Comparison of ENCODE assay signal across 21 cellular contexts in genomic region chr1:6498576-6499111, GRCh38. TPM values are rescaled to one million over a fixed set of nuclear protein-coding genes. Genes with fewer than 3 reads are reported as not detected.
DNase-seq lines count a peak whose midpoint lies in the region; ATAC-seq and TF ChIP-seq lines count a peak whose summit lies in the region.
"Had no signal": no experiment of that assay in that cellular context is flagged by ENCODE, and none has a peak within 500 bp of the region (broad histone marks: within the 10 kb centered on the region; RNA-seq: fewer than 3 reads in every experiment).

No MANE protein-coding gene starts in this region.

- no peaks in the 10 kb centered on the region for H3K36me3 ChIP-seq in BLaER1 treated with 17β-estradiol and CSF1 and Interleukin-3, amounts not matched to agents 10 nM and 100 nM
- no peaks in the 10 kb centered on the region for H3K36me3 ChIP-seq in NT2/D1 (ENCODE audit: insufficient read depth, insufficient read length, low read length)
- H3K36me3 ChIP-seq: left lung, thyroid gland had no signal

- H3K4me2 ChIP-seq in BLaER1 treated with 17β-estradiol and CSF1 and Interleukin-3, amounts not matched to agents 10 nM and 100 nM, result peak overlapping the region; percentile 50 to 98 (median 96)

- H3K9me3 Mint-ChIP-seq in osteocyte (ENCODE audit: unreplicated experiment), result no peaks in the 10 kb centered on the region
- H3K9me3 Mint-ChIP-seq: activated B cell treated with CpG ODN at 0.5 μM for 24 hours; H9; T-helper 1 cell treated with Interleukin-12 subunit alpha and Interleukin-12 subunit beta and Interleukin-4 antibody, amounts not matched to agents 30 μg/mL and 1 μg/mL, for 36 hours had no signal

- no peak overlapping the region for H3K4me3 ChIP-seq in BLaER1 treated with 17β-estradiol and CSF1 and Interleukin-3, amounts not matched to agents 10 nM and 100 nM
- H3K4me3 ChIP-seq in NT2/D1 (ENCODE audit: insufficient read length, low read depth) (no peak overlapping the region), fibroblast of villous mesenchyme (ENCODE audit: low read depth, low read length) (no peak overlapping the region)

- peak overlapping the region in 1 of 11 experiments; percentile 22; a peak in 2 of 22 replicates for H3K27ac ChIP-seq in BLaER1 treated with 17β-estradiol and CSF1 and Interleukin-3, amounts not matched to agents 10 nM and 100 nM
- H3K27ac ChIP-seq: left lung, psoas muscle, thyroid gland had no signal

- no peak for TF ChIP-seq CTCF in fibroblast of villous mesenchyme (IDR thresholded peaks at IDR 0.05; ENCODE audit: insufficient read depth, low read depth, low read length)
- no peak for TF ChIP-seq CTCF in osteocyte (IDR thresholded peaks at IDR 0.05)

- no peaks in the 10 kb centered on the region for H3K27me3 Mint-ChIP-seq in osteocyte (ENCODE audit: unreplicated experiment)

- no peak for DNase-seq in NT2/D1 (ENCODE audit: low read depth, low spot score)
- peak; percentile 39 for DNase-seq in fibroblast of villous mesenchyme (ENCODE audit: low read depth)
- no peak for DNase-seq in osteocyte (ENCODE audit: extremely low spot score, unreplicated experiment)
- no peak for DNase-seq in stimulated activated CD4-positive, alpha-beta T cell treated with anti-CD3 and anti-CD28 coated beads, Interleukin-2, amount 100 ng/mL, for 48 hours
- no peak for DNase-seq in T-helper 1 cell
- DNase-seq: activated B cell treated with CpG ODN at 0.5 μM for 24 hours; activated CD8-positive, alpha-beta T cell treated with anti-CD3 and anti-CD28 coated beads, Interleukin-2, amount 10 ng/mL, durations not matched to agents 7 days and 5 days; activated T-cell treated with anti-CD3 and anti-CD28 coated beads, Interleukin-2, amount 50 U/mL, for 48 hours; EL; H9; MV-4-11; NCI-H2081 treated with DMSO at 0.1 percent for 48 hours; psoas muscle; thyroid gland had no signal

- H3K9ac ChIP-seq in BLaER1 treated with 17β-estradiol and CSF1 and Interleukin-3, amounts not matched to agents 10 nM and 100 nM, result peak overlapping the region in 4 of 11 experiments; percentile 12 to 52 (median 37); a peak in 3 of 22 replicates
- peak overlapping the region; percentile 64 for H3K9ac ChIP-seq in NT2/D1 (ENCODE audit: insufficient read length, low read depth)

- peaks cover 50 to 82% (median 73%) of the 10 kb centered on the region in 10 experiments for H3K4me1 ChIP-seq in BLaER1 treated with 17β-estradiol and CSF1 and Interleukin-3, amounts not matched to agents 10 nM and 100 nM
- H3K4me1 ChIP-seq in NT2/D1 (ENCODE audit: insufficient read depth, insufficient read length), result peaks cover 15% of the 10 kb centered on the region

- no peaks in the 10 kb centered on the region for H3K36me3 Mint-ChIP-seq in osteocyte (ENCODE audit: unreplicated experiment)

- H3K27me3 ChIP-seq in BLaER1 treated with 17β-estradiol and CSF1 and Interleukin-3, amounts not matched to agents 10 nM and 100 nM, result peaks cover 0 to 69% (median 10%) of the 10 kb centered on the region in 11 experiments; a peak in 17 of 22 replicates
- H3K27me3 ChIP-seq in NT2/D1 (ENCODE audit: insufficient read depth, insufficient read length), result no peaks in the 10 kb centered on the region
- H3K27me3 ChIP-seq: thyroid gland had no signal

- no peak for ATAC-seq in HG02798 (IDR thresholded peaks at IDR 0.05; ENCODE audit: poor library complexity, unreplicated experiment)
- ATAC-seq in HG03457 (IDR thresholded peaks at IDR 0.05; ENCODE audit: unreplicated experiment), result no peak
- ATAC-seq: activated CD8-positive, alpha-beta T cell treated with anti-CD3 and anti-CD28 coated beads, Interleukin-2, amount 10 ng/mL, durations not matched to agents 7 days and 5 days; left lung; psoas muscle had no signal

- no peaks in the 10 kb centered on the region for H3K9me3 ChIP-seq in BLaER1 treated with 17β-estradiol and CSF1 and Interleukin-3, amounts not matched to agents 10 nM and 100 nM (replicated peaks in 1 of 11)
- H3K9me3 ChIP-seq in NT2/D1 (ENCODE audit: insufficient read depth, low read length), result no peaks in the 10 kb centered on the region
- H3K9me3 ChIP-seq: left lung, psoas muscle, thyroid gland had no signal

- peaks cover 63% of the 10 kb centered on the region for H3K4me1 Mint-ChIP-seq in osteocyte (ENCODE audit: unreplicated experiment)

- H3K27ac Mint-ChIP-seq in osteocyte (ENCODE audit: unreplicated experiment), result peak overlapping the region; percentile 62
- H3K27ac Mint-ChIP-seq: activated B cell treated with CpG ODN at 0.5 μM for 24 hours; activated CD8-positive, alpha-beta T cell treated with anti-CD3 and anti-CD28 coated beads, Interleukin-2, amount 10 ng/mL, durations not matched to agents 7 days and 5 days; H9; T-helper 1 cell treated with Interleukin-12 subunit alpha and Interleukin-12 subunit beta and Interleukin-4 antibody, amounts not matched to agents 30 μg/mL and 1 μg/mL, for 36 hours had no signal

- no peak overlapping the region for H3K4me3 Mint-ChIP-seq in osteocyte (ENCODE audit: unreplicated experiment)

- H4K20me1 ChIP-seq in BLaER1 treated with 17β-estradiol and CSF1 and Interleukin-3, amounts not matched to agents 10 nM and 100 nM, result peaks cover 0 to 74% (median 12%) of the 10 kb centered on the region in 11 experiments; a peak in 13 of 22 replicates

RNA-seq across cellular contexts. Expression of gene PLEKHG5, which starts 7.2 kb away (rescaled TPM):
- total RNA-seq in fibroblast of villous mesenchyme (7.4 and 11.2 TPM in 2 replicates), osteocyte (33.0 and 34.9 TPM in 2 replicates)

RNA-seq across cellular contexts. Expression of gene TNFRSF25, which starts 32.7 kb away (rescaled TPM):
- total RNA-seq in fibroblast of villous mesenchyme (2.9 and 3.9 TPM in 2 replicates), osteocyte (26.4 and 27.9 TPM in 2 replicates)

RNA-seq across cellular contexts. Expression of gene NOL9, which starts 55.7 kb away (rescaled TPM):
- total RNA-seq in fibroblast of villous mesenchyme, result 30.9 and 39.3 TPM in 2 replicates
- total RNA-seq in osteocyte, result 33.5 and 36.3 TPM in 2 replicates

RNA-seq across cellular contexts. Expression of gene TAS1R1, which starts 56.5 kb away (rescaled TPM):
- total RNA-seq in fibroblast of villous mesenchyme, result under 0.01 TPM in 1 of 2 replicates, not detected in the other
- not detected in 2 replicates for total RNA-seq in osteocyte
- total RNA-seq: activated B cell treated with CpG ODN at 0.5 μM for 24 hours; activated CD8-positive, alpha-beta T cell treated with anti-CD3 and anti-CD28 coated beads, Interleukin-2, amount 10 ng/mL, durations not matched to agents 7 days and 5 days; bronchial epithelial cell; H9; left lung; NCI-H460; psoas muscle; thyroid gland had no signal
